9 cellular contexts compared by ENCODE assay signal in genomic region chr3:38168151-38168987, GRCh38. TPM values are rescaled to one million over a fixed set of nuclear protein-coding genes. Genes with fewer than 3 reads are reported as not detected.
DNase-seq lines count a peak whose midpoint lies in the region; ATAC-seq, FAIRE-seq and TF ChIP-seq lines count a peak whose summit lies in the region.
"Had no signal": no experiment of that assay in that cellular context is flagged by ENCODE, and none has a peak within 500 bp of the region (broad histone marks: within the 10 kb centered on the region; RNA-seq: fewer than 3 reads in every experiment).

No MANE protein-coding gene starts in this region.

- H2AFZ ChIP-seq in GM12878 (ENCODE audit: control insufficient read depth, low read depth, low read length), result no peak overlapping the region

- no peaks in the 10 kb centered on the region for H3K27me3 ChIP-seq in Caco-2 (replicated peaks; ENCODE audit: control insufficient read depth, insufficient read depth, low read length)
- no peaks in the 10 kb centered on the region for H3K27me3 ChIP-seq in MG63
- H3K27me3 ChIP-seq in GM12878 (replicated peaks in 1 of 2; ENCODE audit: control insufficient read depth in 2 of 2, insufficient read depth in 2 of 2, low read length in 1 of 2), result no peaks in the 10 kb centered on the region

- 0 out of 2 replicates have a peak, but pooled peaks cover 8% of the 10 kb centered on the region for H4K20me1 ChIP-seq in GM12878 (ENCODE audit: control insufficient read depth, insufficient read depth)

- TF ChIP-seq POLR2A in GM12878 (IDR thresholded peaks at IDR 0.05; ENCODE audit: low read depth, low read length), result no peak

- in situ Hi-C loops in GM12878 (cut with MboI), result no loop called here

- POLR2A ChIA-PET in Caco-2 (lab: Charles Lee) (no interaction called here), GM12878 (lab: Charles Lee) (interaction anchor here (5.8 to 6.1 kb wide), 2 partner anchors 14 to 28 kb away, joined by 100 to 146 read pairs; partner anchors contain the start of genes ACAA1 and MYD88)

- no peaks in the 10 kb centered on the region for H3K9me3 ChIP-seq in Caco-2
- no peaks in the 10 kb centered on the region for H3K9me3 ChIP-seq in MG63
- no peaks in the 10 kb centered on the region for H3K9me3 ChIP-seq in GM12878 (replicated peaks; ENCODE audit: control insufficient read depth, insufficient read depth, low read length)

- 86% methylated on average over 4 of the region's 4 CpGs for WGBS in GM12878 (ENCODE audit: insufficient coverage, insufficient replicate concordance, low lambda C conversion rate, missing lambda C conversion rate)

- TF ChIP-seq CTCF in Caco-2 (IDR thresholded peaks at IDR 0.05; ENCODE audit: insufficient read depth in 1 of 2, low read depth in 1 of 2, low read length in 1 of 2, severe bottlenecking in 1 of 2, unreplicated experiment in 1 of 2) (no peak), GM12878 (IDR thresholded peaks at IDR 0.05 in 2 of 3, conservative IDR thresholded peaks at IDR 0.05 in 1 of 3; ENCODE audit: control insufficient read depth in 2 of 3, extremely low read depth in 1 of 3, insufficient read depth in 1 of 3, low read depth in 3 of 3, low read length in 3 of 3) (no peak)

- H3K27ac ChIP-seq in GM12878 (ENCODE audit: control insufficient read depth, insufficient read depth), result peak overlapping the region; percentile 51

- DNase-seq in Caco-2 (no peak), MG63 (peak; percentile 28), GM12878 (ENCODE audit: low read depth, low spot score) (no peak), NCI-H1105 treated with DMSO at 0.1 percent for 48 hours (lab: John Stamatoyannopoulos, UW) (no peak)
- no peak for DNase-seq in natural killer cell treated with Interleukin-12 subunit alpha and Interleukin-12 subunit beta and Interleukin-15 and Interleukin-18, amount 100 ng/mL, for 72 hours (ENCODE audit: low spot score)
- no peak for DNase-seq in stimulated activated CD4-positive, alpha-beta T cell treated with anti-CD3 and anti-CD28 coated beads, Interleukin-4, amount 100 ng/mL, for 1 hour
- DNase-seq: effector CD4-positive, alpha-beta T cell had no signal

- RAD21 ChIA-PET in GM12878 (lab: Charles Lee; ENCODE audit: unreplicated experiment), result no interaction called here

- peaks cover 25% of the 10 kb centered on the region for H3K4me1 Mint-ChIP-seq in Caco-2 (ENCODE audit: low read depth, unreplicated experiment)
- H3K4me1 Mint-ChIP-seq in natural killer cell treated with Interleukin-12 subunit alpha and Interleukin-12 subunit beta and Interleukin-15 and Interleukin-18, amount 100 ng/mL, for 72 hours (ENCODE audit: low read depth in 2 of 2), result peaks cover 55 to 72% of the 10 kb centered on the region in 2 donors

- no peaks in the 10 kb centered on the region for H3K9me3 Mint-ChIP-seq in Caco-2 (ENCODE audit: unreplicated experiment)
- H3K9me3 Mint-ChIP-seq in natural killer cell treated with Interleukin-12 subunit alpha and Interleukin-12 subunit beta and Interleukin-15 and Interleukin-18, amount 100 ng/mL, for 72 hours, result no peaks in the 10 kb centered on the region

- H3K4me3 ChIP-seq in Caco-2 (ENCODE audit: low read depth, low read length) (no peak overlapping the region), MG63 (peak overlapping the region; percentile 62), GM12878 (peak overlapping the region; percentile 92)

- H3K4me1 ChIP-seq in Caco-2, result peaks cover 5% of the 10 kb centered on the region
- H3K4me1 ChIP-seq in GM12878 (ENCODE audit: control insufficient read depth, insufficient read depth, low read length), result peaks cover 13% of the 10 kb centered on the region; the same call in 1 of the 2 replicates

- H3K27me3 Mint-ChIP-seq in Caco-2 (ENCODE audit: insufficient read depth, unreplicated experiment), result no peaks in the 10 kb centered on the region
- H3K27me3 Mint-ChIP-seq in natural killer cell treated with Interleukin-12 subunit alpha and Interleukin-12 subunit beta and Interleukin-15 and Interleukin-18, amount 100 ng/mL, for 72 hours, result no peaks in the 10 kb centered on the region

- ATAC-seq in GM12878 (no peak), HG02571 (IDR thresholded peaks at IDR 0.05; ENCODE audit: unreplicated experiment) (no peak), GM18511 (IDR thresholded peaks at IDR 0.05; ENCODE audit: unreplicated experiment) (no peak)
- ATAC-seq in natural killer cell treated with Interleukin-12 subunit alpha and Interleukin-12 subunit beta and Interleukin-15 and Interleukin-18, amount 100 ng/mL, for 72 hours, result no peak

- BruUV-seq in Caco-2 (replicated peaks; lab: Mats Ljungman, UMichigan) (no TSS peak), GM12878 (replicated peaks; lab: Mats Ljungman, UMichigan) (no TSS peak)

- H3K4me3 Mint-ChIP-seq in Caco-2 (ENCODE audit: unreplicated experiment), result peak overlapping the region; percentile 89
- peak overlapping the region; percentile 95 for H3K4me3 Mint-ChIP-seq in natural killer cell treated with Interleukin-12 subunit alpha and Interleukin-12 subunit beta and Interleukin-15 and Interleukin-18, amount 100 ng/mL, for 72 hours

- no peak for TF ChIP-seq RAD21 in GM12878 (IDR thresholded peaks at IDR 0.05; ENCODE audit: insufficient read depth, low read depth, low read length)

- H3K36me3 ChIP-seq in Caco-2 (ENCODE audit: control insufficient read depth, insufficient read depth, low read length) (no peaks in the 10 kb centered on the region), MG63 (no peaks in the 10 kb centered on the region; the same call in 1 of the 2 replicates), GM12878 (ENCODE audit: control insufficient read depth in 2 of 2, insufficient read depth in 2 of 2, low read length in 1 of 2) (no peaks in the 10 kb centered on the region)

- TF ChIP-seq EP300 in GM12878 (IDR thresholded peaks at IDR 0.05; ENCODE audit: borderline replicate concordance in 1 of 2, control insufficient read depth in 1 of 2, low read depth in 2 of 2, low read length in 2 of 2), result no peak

- H3K36me3 Mint-ChIP-seq in Caco-2 (ENCODE audit: insufficient read depth, unreplicated experiment), result peaks cover 29% of the 10 kb centered on the region
- no peaks in the 10 kb centered on the region for H3K36me3 Mint-ChIP-seq in natural killer cell treated with Interleukin-12 subunit alpha and Interleukin-12 subunit beta and Interleukin-15 and Interleukin-18, amount 100 ng/mL, for 72 hours

- intact Hi-C loops in Caco-2 (cut with micrococcal nuclease; ENCODE audit: unreplicated experiment) (no loop called here), GM12878 (cut with micrococcal nuclease; ENCODE audit: unreplicated experiment) (loop anchor here (5.0 kb wide), 1 partner anchor 44 kb away; no protein-coding TSS in a partner anchor)

- H3K4me2 ChIP-seq in GM12878 (ENCODE audit: control insufficient read depth, insufficient read depth), result peak overlapping the region; percentile 91

- H3K27ac Mint-ChIP-seq in Caco-2 (ENCODE audit: unreplicated experiment), result no peak overlapping the region
- peak overlapping the region; percentile 66 to 94 for H3K27ac Mint-ChIP-seq in natural killer cell treated with Interleukin-12 subunit alpha and Interleukin-12 subunit beta and Interleukin-15 and Interleukin-18, amount 100 ng/mL, for 72 hours

- SMC1A ChIA-PET in GM12878 (lab: Charles Lee; ENCODE audit: uncharacterized antibody, unreplicated experiment), result interaction anchor here (0.8 to 5.8 kb wide), 2 partner anchors 28 to 128 kb away, joined by 4 to 92 read pairs; partner anchors contain the start of genes ACAA1 and MYD88

- FAIRE-seq in GM12878 (lab: Jason Lieb, UNC), result no peak

- 0 out of 2 replicates have a peak overlapping the region, but pooled peaks have one; percentile 7 for H3K9ac ChIP-seq in GM12878 (ENCODE audit: control insufficient read depth, insufficient read depth, low read length)

- peaks cover 80% of the 10 kb centered on the region for H3K79me2 ChIP-seq in GM12878 (ENCODE audit: control insufficient read depth, insufficient read depth, low read length)

- CTCF ChIA-PET in Caco-2 (lab: Charles Lee), result no interaction called here
- CTCF ChIA-PET in GM12878 (lab: Yijun Ruan, JAX), result interaction anchor here (0.6 to 6.1 kb wide), 3 partner anchors 14 to 352 kb away, joined by 3 to 74 read pairs (median 55); partner anchors contain the start of genes ACAA1 and MYD88

RNA-seq across cellular contexts. Expression of gene OXSR1, which starts 3.0 kb away (rescaled TPM):
- total RNA-seq in Caco-2 (2022), result 39.2 and 39.3 TPM in 2 replicates
- total RNA-seq in MG63 (2014; rRNA removed; shearing (Covaris generic); ENCODE audit: low replicate concordance), result 13.2 and 20.3 TPM in 2 replicates
- 74.1 and 78.0 TPM in 2 replicates for total RNA-seq in GM12878 (2013; cell fraction: nucleolus; rRNA removed)
- total RNA-seq in GM12878 (2014; rRNA removed), result 34.7 and 37.1 TPM in 2 replicates
- total RNA-seq in GM12878 (2014; rRNA removed; fragmentation: Illumina TruSeq; extraction: Trizol), result 36.9 and 38.3 TPM in 2 replicates
- 45.2 and 48.0 TPM in 2 replicates for total RNA-seq in GM12878 (2021)
- 26.5 TPM for polyA plus RNA-seq in GM12878 (2011; ENCODE audit: low read depth)
- 54.6 and 74.8 TPM in 2 replicates for polyA plus RNA-seq in GM12878 (2011; rRNA removed)
- 27.8 and 35.0 TPM in 2 replicates for polyA plus RNA-seq in GM12878 (2011; cell fraction: cytosol; rRNA removed)
- polyA plus RNA-seq in GM12878 (2011; cell fraction: nucleus; rRNA removed), result 41.7 and 47.3 TPM in 2 replicates
- polyA plus RNA-seq in GM12878 (2012), result 28.8 and 37.7 TPM in 2 replicates
- polyA plus RNA-seq in GM12878 (2014; fragmentation: Illumina TruSeq; extraction: Trizol), result 50.3 and 59.6 TPM in 2 replicates
- polyA plus RNA-seq in GM12878 (2014; fragmentation: Nextera tagmentation; extraction: Ambion mirVana), result 10 to 100 TPM; 12.4 to 16.9 TPM
- 35.0 and 36.7 TPM in 2 replicates for polyA plus RNA-seq in GM12878 (2014; rRNA removed)
- 10 to 100 TPM; 18.0 to 18.8 TPM for polyA plus RNA-seq in GM12878 (2016; fragmentation: Nextera tagmentation; extraction: Ambion mirVana)
- 41.5 and 45.9 TPM in 2 replicates for polyA minus RNA-seq in GM12878 (2011; rRNA and poly(A)+ RNA removed)
- 15.1 and 23.0 TPM in 2 replicates for polyA minus RNA-seq in GM12878 (2011; cell fraction: cytosol; rRNA and poly(A)+ RNA removed)
- 26.2 and 34.1 TPM in 2 replicates for polyA minus RNA-seq in GM12878 (2011; cell fraction: nucleus; rRNA and poly(A)+ RNA removed)
- 10 to 100 TPM; 59.9 to 66.8 TPM for total RNA-seq in natural killer cell treated with Interleukin-12 subunit alpha and Interleukin-12 subunit beta and Interleukin-15 and Interleukin-18, amount 100 ng/mL, for 72 hours

RNA-seq across cellular contexts. Expression of gene MYD88, which starts 29.9 kb away (rescaled TPM):
- total RNA-seq in Caco-2 (2022) (21.2 and 22.3 TPM in 2 replicates), GM12878 (2014; rRNA removed) (28.7 and 38.6 TPM in 2 replicates), GM12878 (2014; rRNA removed; fragmentation: Illumina TruSeq; extraction: Trizol) (5.5 and 6.2 TPM in 2 replicates), GM12878 (2021) (65.6 and 67.7 TPM in 2 replicates)
- 4.1 TPM in 1 of 2 replicates, not detected in the other for total RNA-seq in MG63 (2014; rRNA removed; shearing (Covaris generic); ENCODE audit: low replicate concordance)
- total RNA-seq in GM12878 (2013; cell fraction: nucleolus; rRNA removed), result 12.8 and 14.6 TPM in 2 replicates
- 37.6 TPM for polyA plus RNA-seq in GM12878 (2011; ENCODE audit: low read depth)
- polyA plus RNA-seq in GM12878 (2011; rRNA removed) (41.6 and 61.7 TPM in 2 replicates), GM12878 (2014; fragmentation: Illumina TruSeq; extraction: Trizol) (83.0 and 84.8 TPM in 2 replicates), GM12878 (2014; fragmentation: Nextera tagmentation; extraction: Ambion mirVana) (10 to 100 TPM; 37.6 to 82.0 TPM), GM12878 (2014; rRNA removed) (80.2 and 96.7 TPM in 2 replicates), GM12878 (2016; fragmentation: Nextera tagmentation; extraction: Ambion mirVana) (10 to 100 TPM; 69.4 to 83.4 TPM)
- polyA plus RNA-seq in GM12878 (2011; cell fraction: cytosol; rRNA removed), result 93.6 and 108 TPM in 2 replicates
- polyA plus RNA-seq in GM12878 (2011; cell fraction: nucleus; rRNA removed), result 83.5 and 84.2 TPM in 2 replicates
- 39.3 and 44.4 TPM in 2 replicates for polyA plus RNA-seq in GM12878 (2012)
- 82.8 and 102 TPM in 2 replicates for polyA minus RNA-seq in GM12878 (2011; rRNA and poly(A)+ RNA removed)
- 29.2 and 32.2 TPM in 2 replicates for polyA minus RNA-seq in GM12878 (2011; cell fraction: cytosol; rRNA and poly(A)+ RNA removed)
- polyA minus RNA-seq in GM12878 (2011; cell fraction: nucleus; rRNA and poly(A)+ RNA removed), result 38.7 and 48.3 TPM in 2 replicates
- 10 to 100 TPM; 55.8 to 63.1 TPM for total RNA-seq in natural killer cell treated with Interleukin-12 subunit alpha and Interleukin-12 subunit beta and Interleukin-15 and Interleukin-18, amount 100 ng/mL, for 72 hours

RNA-seq across cellular contexts. Expression of gene ACAA1, which starts 31.4 kb away (rescaled TPM):
- total RNA-seq in Caco-2 (2022), result 127 and 139 TPM in 2 replicates
- total RNA-seq in MG63 (2014; rRNA removed; shearing (Covaris generic); ENCODE audit: low replicate concordance), result 9.7 and 31.8 TPM in 2 replicates
- 37.3 and 41.0 TPM in 2 replicates for total RNA-seq in GM12878 (2013; cell fraction: nucleolus; rRNA removed)
- 41.9 and 56.5 TPM in 2 replicates for total RNA-seq in GM12878 (2014; rRNA removed)
- total RNA-seq in GM12878 (2014; rRNA removed; fragmentation: Illumina TruSeq; extraction: Trizol), result 41.0 and 43.3 TPM in 2 replicates
- total RNA-seq in GM12878 (2021), result 65.6 and 68.1 TPM in 2 replicates
- 24.5 TPM for polyA plus RNA-seq in GM12878 (2011; ENCODE audit: low read depth)
- polyA plus RNA-seq in GM12878 (2011; rRNA removed), result 54.9 and 85.4 TPM in 2 replicates
- polyA plus RNA-seq in GM12878 (2011; cell fraction: cytosol; rRNA removed), result 80.7 and 120 TPM in 2 replicates
- polyA plus RNA-seq in GM12878 (2011; cell fraction: nucleus; rRNA removed), result 330 and 337 TPM in 2 replicates
- 49.4 and 50.7 TPM in 2 replicates for polyA plus RNA-seq in GM12878 (2012)
- polyA plus RNA-seq in GM12878 (2014; fragmentation: Illumina TruSeq; extraction: Trizol), result 24.5 and 51.5 TPM in 2 replicates
- 10 to 100 TPM in 1 of 2 experiments, 1 to 10 TPM in 1; 5.7 to 12.6 TPM for polyA plus RNA-seq in GM12878 (2014; fragmentation: Nextera tagmentation; extraction: Ambion mirVana)
- 79.2 and 90.2 TPM in 2 replicates for polyA plus RNA-seq in GM12878 (2014; rRNA removed)
- polyA plus RNA-seq in GM12878 (2016; fragmentation: Nextera tagmentation; extraction: Ambion mirVana), result 10 to 100 TPM; 64.8 to 75.1 TPM
- 73.1 and 103 TPM in 2 replicates for polyA minus RNA-seq in GM12878 (2011; rRNA and poly(A)+ RNA removed)
- 21.1 and 21.5 TPM in 2 replicates for polyA minus RNA-seq in GM12878 (2011; cell fraction: cytosol; rRNA and poly(A)+ RNA removed)
- polyA minus RNA-seq in GM12878 (2011; cell fraction: nucleus; rRNA and poly(A)+ RNA removed), result 90.7 and 132 TPM in 2 replicates
- total RNA-seq in natural killer cell treated with Interleukin-12 subunit alpha and Interleukin-12 subunit beta and Interleukin-15 and Interleukin-18, amount 100 ng/mL, for 72 hours, result 10 to 100 TPM; 78.6 to 88.2 TPM
